Comparison of ENCODE assay signal across 24 cellular contexts in the genomic region with DNA sequence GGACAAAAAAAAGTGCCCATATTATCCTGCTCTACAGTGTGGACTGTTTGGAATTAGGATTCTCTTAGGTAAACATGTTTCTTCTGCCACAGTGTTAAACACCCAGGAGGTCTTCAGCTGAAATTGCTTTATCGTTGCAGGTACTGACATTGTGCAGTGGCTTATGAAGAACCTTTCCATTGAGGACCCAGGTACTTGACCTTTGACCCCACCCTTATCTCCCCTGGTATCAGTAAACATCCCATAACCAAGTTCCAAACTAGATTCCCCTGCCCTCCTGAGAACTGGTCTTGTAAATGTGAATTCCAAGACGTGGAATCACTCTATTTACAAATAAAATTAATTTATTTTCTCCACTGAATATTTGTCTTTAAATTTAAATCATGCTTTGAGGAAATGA.
DNase-seq lines count a peak whose midpoint lies in the region; ATAC-seq, FAIRE-seq and TF ChIP-seq lines count a peak whose summit lies in the region.
"Had no signal": no experiment of that assay in that cellular context is flagged by ENCODE, and none has a peak within 500 bp of the region (broad histone marks: within the 10 kb centered on the region; RNA-seq: fewer than 3 reads in every experiment).

No MANE protein-coding gene starts in this region.

- POLR2A ChIA-PET in K562 (lab: Yijun Ruan, JAX) = interaction anchor here (0.8 kb wide), 1 partner anchor 502 kb away, joined by 3 read pairs; no protein-coding TSS in a partner anchor

- FAIRE-seq in K562 (lab: Jason Lieb, UNC) = no peak
- FAIRE-seq: A549, GM12878, GM18507 had no signal

- in situ Hi-C loops in K562 (cut with MboI) = no loop called here
- in situ Hi-C loops in GM13977 (cut with MboI; ENCODE audit: low pct_unique_long_range_greater_than_20kb, low sequenced_read_pairs, unreplicated experiment) = no loop called here

- no peaks in the 10 kb centered on the region for H3K9me3 Mint-ChIP-seq in activated CD8-positive, alpha-beta memory T cell treated with anti-CD3 and anti-CD28 coated beads, Interleukin-2, amount 10 ng/mL, durations not matched to agents 7 days and 5 days (ENCODE audit: low read depth)
- H3K9me3 Mint-ChIP-seq in nephron = no peaks in the 10 kb centered on the region
- no peaks in the 10 kb centered on the region for H3K9me3 Mint-ChIP-seq in T-helper 2 cell treated with Interferon-gamma antibody and Interleukin-4, amounts not matched to agents 5 μg/mL and 100 μg/mL, for 36 hours
- H3K9me3 Mint-ChIP-seq: CD14-positive monocyte; CD4-positive, alpha-beta T cell; CD8-positive, alpha-beta memory T cell; GM23338; H9 had no signal

- H3K27me3 Mint-ChIP-seq in activated CD8-positive, alpha-beta memory T cell treated with anti-CD3 and anti-CD28 coated beads, Interleukin-2, amount 10 ng/mL, durations not matched to agents 7 days and 5 days = peaks cover 12% of the 10 kb centered on the region
- peaks cover 10% of the 10 kb centered on the region for H3K27me3 Mint-ChIP-seq in nephron (ENCODE audit: low read depth)
- peaks cover 29% of the 10 kb centered on the region for H3K27me3 Mint-ChIP-seq in T-helper 2 cell treated with Interferon-gamma antibody and Interleukin-4, amounts not matched to agents 5 μg/mL and 100 μg/mL, for 36 hours (ENCODE audit: low read depth)
- H3K27me3 Mint-ChIP-seq: CD4-positive, alpha-beta T cell had no signal

- DNase-seq in activated CD8-positive, alpha-beta memory T cell treated with anti-CD3 and anti-CD28 coated beads, Interleukin-2, amount 10 ng/mL, durations not matched to agents 7 days and 5 days = no peak
- no peak for DNase-seq in activated CD8-positive, alpha-beta memory T cell treated with anti-CD3 and anti-CD28 coated beads, Interleukin-2, amount 50 U/mL, for 4 hours
- DNase-seq in K562 (ENCODE audit: extremely low read depth in 1 of 4, low spot score in 3 of 4) (no peak), GM13977 (ENCODE audit: low spot score) (no peak), medulla oblongata (ENCODE audit: extremely low spot score) (no peak)
- no peak for DNase-seq in T-helper 2 cell treated with Interferon-gamma antibody and Interleukin-4, amounts not matched to agents 5 μg/mL and 100 μg/mL, for 36 hours (ENCODE audit: low spot score)
- DNase-seq: 8988T; ACHN; AML-193; BE2C; CD4-positive, alpha-beta T cell; CD8-positive, alpha-beta memory T cell; DMS 273 treated with DMSO at 0.1 percent for 48 hours; DND-41; GDM1; H9 had no signal

- H3K9ac ChIP-seq in K562 (ENCODE audit: insufficient read depth in 1 of 2, low read depth in 2 of 2, low read length in 2 of 2) = no peak overlapping the region
- H3K9ac ChIP-seq: BLaER1 treated with 17β-estradiol and CSF1 and Interleukin-3, amounts not matched to agents 10 nM and 100 nM had no signal

- no peak for TF ChIP-seq EP300 in K562 (IDR thresholded peaks at IDR 0.05; ENCODE audit: low read length)

- TF ChIP-seq CTCF in K562 (IDR thresholded peaks at IDR 0.05 in 2 of 3, conservative IDR thresholded peaks at IDR 0.05 in 1 of 3; ENCODE audit: insufficient read depth in 2 of 3, low read depth in 1 of 3, low read length in 3 of 3) (no peak), nephron (IDR thresholded peaks at IDR 0.05; ENCODE audit: unreplicated experiment in 3 of 3) (no peak), GM13977 (IDR thresholded peaks at IDR 0.05; ENCODE audit: extremely low read depth, insufficient read depth, missing control alignments) (no peak)

- H3K4me1 Mint-ChIP-seq in activated CD8-positive, alpha-beta memory T cell treated with anti-CD3 and anti-CD28 coated beads, Interleukin-2, amount 10 ng/mL, durations not matched to agents 7 days and 5 days = peaks cover 52% of the 10 kb centered on the region
- peaks cover 48% of the 10 kb centered on the region for H3K4me1 Mint-ChIP-seq in nephron
- peaks cover 41% of the 10 kb centered on the region for H3K4me1 Mint-ChIP-seq in T-helper 2 cell treated with Interferon-gamma antibody and Interleukin-4, amounts not matched to agents 5 μg/mL and 100 μg/mL, for 36 hours (ENCODE audit: low read depth)

- no peaks in the 10 kb centered on the region for H3K9me1 ChIP-seq in K562 (ENCODE audit: control insufficient read depth, insufficient read depth, low read length)

- H3K4me3 ChIP-seq in K562 = no peak overlapping the region
- H3K4me3 ChIP-seq: A549; BLaER1 treated with 17β-estradiol and CSF1 and Interleukin-3, amounts not matched to agents 10 nM and 100 nM; GM12878; GM23338 had no signal

- no peaks in the 10 kb centered on the region for H3K79me2 ChIP-seq in K562 (ENCODE audit: control insufficient read depth, insufficient read depth, low read length)

- ATAC-seq in activated CD8-positive, alpha-beta memory T cell treated with anti-CD3 and anti-CD28 coated beads, Interleukin-2, amount 10 ng/mL, durations not matched to agents 7 days and 5 days = no peak
- no peak for ATAC-seq in K562
- ATAC-seq: A549, GM12878, GM23338, HCT116 had no signal

- no TSS peak for BruUV-seq in K562 (replicated peaks; lab: Mats Ljungman, UMichigan)

- H4K20me1 ChIP-seq in K562 (replicated peaks; ENCODE audit: control insufficient read depth, insufficient read depth, low read length) = no peaks in the 10 kb centered on the region
- H4K20me1 ChIP-seq: BLaER1 treated with 17β-estradiol and CSF1 and Interleukin-3, amounts not matched to agents 10 nM and 100 nM had no signal

- CTCF ChIA-PET in activated CD8-positive, alpha-beta memory T cell treated with anti-CD3 and anti-CD28 coated beads, Interleukin-2, amount 10 ng/mL, durations not matched to agents 7 days and 5 days (lab: Charles Lee) = interaction anchor here (1.1 to 2.8 kb wide), 6 partner anchors 10 to 33 kb away, joined by 4 to 9 read pairs (median 8); no protein-coding TSS in a partner anchor
- CTCF ChIA-PET in K562 (lab: Yijun Ruan, JAX; ENCODE audit: low intra/inter-chr PET ratio) = no interaction called here

- intact Hi-C loops in K562 (cut with micrococcal nuclease) = no loop called here

- peaks cover 0 to 12% of the 10 kb centered on the region in 2 experiments; a peak in 3 of 5 replicates for H3K4me1 ChIP-seq in K562 (replicated peaks in 1 of 2; ENCODE audit: control insufficient read depth in 2 of 2, insufficient read depth in 2 of 2, low read length in 2 of 2)
- H3K4me1 ChIP-seq: BE2C had no signal

- H3K27ac ChIP-seq in K562 (ENCODE audit: extremely low read depth, low read depth, low read length) = no peak overlapping the region
- H3K27ac ChIP-seq: A549; BLaER1 treated with 17β-estradiol and CSF1 and Interleukin-3, amounts not matched to agents 10 nM and 100 nM had no signal

- TF ChIP-seq POLR2A in K562 (conservative IDR thresholded peaks at IDR 0.05) = no peak

- H3K27ac Mint-ChIP-seq in activated CD8-positive, alpha-beta memory T cell treated with anti-CD3 and anti-CD28 coated beads, Interleukin-2, amount 10 ng/mL, durations not matched to agents 7 days and 5 days = peak overlapping the region; percentile 19
- H3K27ac Mint-ChIP-seq in nephron = peak overlapping the region; percentile 34 to 77 (median 60)
- H3K27ac Mint-ChIP-seq in T-helper 2 cell treated with Interferon-gamma antibody and Interleukin-4, amounts not matched to agents 5 μg/mL and 100 μg/mL, for 36 hours = no peak overlapping the region
- H3K27ac Mint-ChIP-seq: CD14-positive monocyte; CD4-positive, alpha-beta T cell; GM23338; H9 had no signal

- H3K27me3 ChIP-seq in K562 (ENCODE audit: control insufficient read depth in 2 of 2, insufficient read depth in 2 of 2, low read length in 2 of 2) = no peaks in the 10 kb centered on the region

- no peaks in the 10 kb centered on the region for H3K36me3 ChIP-seq in K562 (ENCODE audit: control insufficient read depth, insufficient read depth, low read length)
- H3K36me3 ChIP-seq: BE2C; BLaER1 treated with 17β-estradiol and CSF1 and Interleukin-3, amounts not matched to agents 10 nM and 100 nM had no signal

- H3K36me3 Mint-ChIP-seq in activated CD8-positive, alpha-beta memory T cell treated with anti-CD3 and anti-CD28 coated beads, Interleukin-2, amount 10 ng/mL, durations not matched to agents 7 days and 5 days = peaks cover 11% of the 10 kb centered on the region
- H3K36me3 Mint-ChIP-seq in nephron (ENCODE audit: low read depth) = no peaks in the 10 kb centered on the region
- peaks cover 7% of the 10 kb centered on the region for H3K36me3 Mint-ChIP-seq in T-helper 2 cell treated with Interferon-gamma antibody and Interleukin-4, amounts not matched to agents 5 μg/mL and 100 μg/mL, for 36 hours (ENCODE audit: low read depth)
- H3K36me3 Mint-ChIP-seq: CD14-positive monocyte; CD8-positive, alpha-beta memory T cell had no signal

- no peak overlapping the region for H3K4me3 Mint-ChIP-seq in activated CD8-positive, alpha-beta memory T cell treated with anti-CD3 and anti-CD28 coated beads, Interleukin-2, amount 10 ng/mL, durations not matched to agents 7 days and 5 days
- H3K4me3 Mint-ChIP-seq in nephron = no peak overlapping the region
- no peak overlapping the region for H3K4me3 Mint-ChIP-seq in T-helper 2 cell treated with Interferon-gamma antibody and Interleukin-4, amounts not matched to agents 5 μg/mL and 100 μg/mL, for 36 hours
- H3K4me3 Mint-ChIP-seq: CD14-positive monocyte; CD4-positive, alpha-beta T cell; CD8-positive, alpha-beta memory T cell; GM23338; H9 had no signal

- no peak for TF ChIP-seq RAD21 in K562 (CRISPR knock-in tag; conservative IDR thresholded peaks at IDR 0.05 in 1 of 2, IDR thresholded peaks at IDR 0.05 in 1 of 2)

- H3K4me2 ChIP-seq in K562 (ENCODE audit: insufficient read depth, low read length) = no peak overlapping the region
- H3K4me2 ChIP-seq: A549; BLaER1 treated with 17β-estradiol and CSF1 and Interleukin-3, amounts not matched to agents 10 nM and 100 nM; GM23338 had no signal

- H3K9me3 ChIP-seq in K562 (replicated peaks; ENCODE audit: control insufficient read depth, insufficient read depth, low read depth, low read length) = no peaks in the 10 kb centered on the region
- H3K9me3 ChIP-seq: A549; BE2C; BLaER1 treated with 17β-estradiol and CSF1 and Interleukin-3, amounts not matched to agents 10 nM and 100 nM had no signal

- no peak overlapping the region for H2AFZ ChIP-seq in K562 (ENCODE audit: low read depth, low read length)
- H2AFZ ChIP-seq: GM23338 had no signal

- 8% methylated on average over 2 of the region's 2 CpGs for WGBS in K562 (ENCODE audit: insufficient coverage, low coverage, missing lambda C conversion rate)

TF ChIP-seq in K562, 482 proteins besides CTCF, POLR2A, EP300 and RAD21:
- TF ChIP-seq ZNF184 (CRISPR knock-in tag; IDR thresholded peaks at IDR 0.05) (no peak), ZNF75A (CRISPR knock-in tag; IDR thresholded peaks at IDR 0.05) (no peak), NR2C2 (CRISPR knock-in tag; IDR thresholded peaks at IDR 0.05) (peak; percentile 81), NR2C2 (tag; IDR thresholded peaks at IDR 0.05) (peak; percentile 92), TAF9B (IDR thresholded peaks at IDR 0.05; ENCODE audit: partially characterized antibody) (no peak), ZNF766 (CRISPR knock-in tag; conservative IDR thresholded peaks at IDR 0.05) (no peak), NR2C1 (IDR thresholded peaks at IDR 0.05) (peak; percentile 90), NR2C1 (tag; IDR thresholded peaks at IDR 0.05) (peak; percentile 96), ZNF41 (CRISPR knock-in tag; conservative IDR thresholded peaks at IDR 0.05) (no peak), HMG20A (CRISPR knock-in tag; conservative IDR thresholded peaks at IDR 0.05) (no peak)
